In the genomic region with DNA sequence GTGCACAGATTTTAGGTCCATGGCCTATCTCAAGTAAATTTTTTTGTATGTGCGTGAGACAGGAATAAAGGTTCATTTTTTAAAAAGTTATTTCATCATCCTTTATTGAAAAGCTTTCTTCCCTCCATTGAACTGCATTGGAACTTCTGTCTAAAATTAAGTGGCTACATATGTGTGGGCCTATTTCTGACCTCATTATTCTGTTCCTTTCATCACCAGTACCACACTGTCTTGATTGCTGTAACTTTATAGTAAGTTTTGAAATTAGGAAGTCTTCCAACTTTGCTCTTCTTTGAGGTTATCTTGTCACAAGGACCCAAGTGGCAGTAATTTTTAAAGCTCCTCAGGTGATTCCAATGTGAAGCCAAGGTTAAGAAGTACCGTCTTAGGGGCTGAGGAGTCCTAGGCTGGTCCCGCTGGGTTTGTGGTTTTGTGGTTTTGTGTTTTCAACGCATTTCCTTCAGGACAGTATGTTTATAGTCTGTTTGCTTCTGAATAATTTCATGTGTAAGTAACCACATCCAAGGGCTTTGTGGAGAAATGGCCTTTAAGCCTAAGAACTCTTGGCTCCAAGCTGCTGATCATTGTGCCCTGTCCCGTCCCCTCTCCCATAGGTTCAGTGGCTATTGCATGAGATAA, we compare ENCODE assay signal across 30 cellular contexts. TPM values are rescaled to one million over a fixed set of nuclear protein-coding genes. Genes with fewer than 3 reads are reported as not detected.
DNase-seq lines count a peak whose midpoint lies in the region; ATAC-seq and TF ChIP-seq lines count a peak whose summit lies in the region.
"Had no signal": no experiment of that assay in that cellular context is flagged by ENCODE, and none has a peak within 500 bp of the region (broad histone marks: within the 10 kb centered on the region; RNA-seq: fewer than 3 reads in every experiment).

No MANE protein-coding gene starts in this region.

- H2AFZ ChIP-seq in DND-41 (ENCODE audit: low read depth, low read length) = no peak overlapping the region

- H3K9me3 Mint-ChIP-seq in activated B cell treated with CpG ODN at 0.5 μM for 24 hours = peaks cover 2% of the 10 kb centered on the region
- peaks cover 5% of the 10 kb centered on the region for H3K9me3 Mint-ChIP-seq in stimulated activated memory B cell treated with anti-CD40 and anti-IgM and Interleukin-4, amounts not matched to agents 10 μg/mL and 1 μg/mL and 100 μg/mL, for 72 hours
- H3K9me3 Mint-ChIP-seq: activated T-cell treated with anti-CD3 and anti-CD28 coated beads, Interleukin-2, amount 50 U/mL, for 4 hours had no signal

- H4K20me1 ChIP-seq in DND-41 (ENCODE audit: insufficient read depth, low read length) = no peaks in the 10 kb centered on the region

- TF ChIP-seq CTCF in DND-41 (IDR thresholded peaks at IDR 0.05; ENCODE audit: borderline replicate concordance, extremely low read depth, low read length, poor library complexity, severe bottlenecking) = no peak
- TF ChIP-seq CTCF in activated B cell treated with CpG ODN at 0.5 μM for 24 hours (IDR thresholded peaks at IDR 0.05) = no peak

- intact Hi-C loops in activated B cell treated with CpG ODN at 0.5 μM for 24 hours (cut with micrococcal nuclease) = loop anchor here (1.0 kb wide), 1 partner anchor 8 kb away; no protein-coding TSS in a partner anchor

- H3K4me1 Mint-ChIP-seq in activated B cell treated with CpG ODN at 0.5 μM for 24 hours = peaks cover 29% of the 10 kb centered on the region
- H3K4me1 Mint-ChIP-seq in stimulated activated memory B cell treated with anti-CD40 and anti-IgM and Interleukin-4, amounts not matched to agents 10 μg/mL and 1 μg/mL and 100 μg/mL, for 72 hours = peaks cover 40% of the 10 kb centered on the region

- H3K27ac Mint-ChIP-seq in activated B cell treated with CpG ODN at 0.5 μM for 24 hours = peak overlapping the region; percentile 41
- peak overlapping the region; percentile 40 for H3K27ac Mint-ChIP-seq in stimulated activated memory B cell treated with anti-CD40 and anti-IgM and Interleukin-4, amounts not matched to agents 10 μg/mL and 1 μg/mL and 100 μg/mL, for 72 hours
- H3K27ac Mint-ChIP-seq: activated CD8-positive, alpha-beta memory T cell treated with anti-CD3 and anti-CD28 coated beads, Interleukin-2, amount 10 ng/mL, durations not matched to agents 7 days and 5 days; activated naive CD8-positive, alpha-beta T cell treated with anti-CD3 and anti-CD28 coated beads for 36 hours; CD8-positive, alpha-beta T cell; H9; T-helper 17 cell had no signal

- CTCF ChIA-PET in activated B cell treated with CpG ODN at 0.5 μM for 24 hours (lab: Charles Lee) = interaction anchor here (1.0 kb wide), 1 partner anchor 9 kb away, joined by 3 read pairs; no protein-coding TSS in a partner anchor

- H3K27me3 ChIP-seq in DND-41 (ENCODE audit: insufficient read depth, low read length, poor library complexity) = no peaks in the 10 kb centered on the region

- no peaks in the 10 kb centered on the region for H3K79me2 ChIP-seq in DND-41 (ENCODE audit: insufficient read depth, low read length)

- POLR2A ChIA-PET in activated B cell treated with CpG ODN at 0.5 μM for 24 hours (lab: Charles Lee) = interaction anchor here (0.8 kb wide), 1 partner anchor 11 kb away, joined by 4 read pairs; no protein-coding TSS in a partner anchor

- H3K36me3 Mint-ChIP-seq in activated B cell treated with CpG ODN at 0.5 μM for 24 hours (ENCODE audit: low read depth) = peaks cover 8% of the 10 kb centered on the region
- peaks cover 11% of the 10 kb centered on the region for H3K36me3 Mint-ChIP-seq in stimulated activated memory B cell treated with anti-CD40 and anti-IgM and Interleukin-4, amounts not matched to agents 10 μg/mL and 1 μg/mL and 100 μg/mL, for 72 hours
- H3K36me3 Mint-ChIP-seq: CD8-positive, alpha-beta T cell had no signal

- no peak overlapping the region for H3K27ac ChIP-seq in DND-41 (ENCODE audit: low read length)
- H3K27ac ChIP-seq: left ventricle myocardium inferior had no signal

- no peak overlapping the region for H3K4me3 ChIP-seq in DND-41 (ENCODE audit: low read depth in 1 of 2, low read length in 2 of 2)
- H3K4me3 ChIP-seq: left ventricle myocardium inferior had no signal

- H3K36me3 ChIP-seq in DND-41 (ENCODE audit: insufficient read depth, low read length) = no peaks in the 10 kb centered on the region
- H3K36me3 ChIP-seq: left ventricle myocardium inferior had no signal

- no peak overlapping the region for H3K9ac ChIP-seq in DND-41 (ENCODE audit: low read depth, low read length)

- DNase-seq in DND-41 (no peak), M059J (ENCODE audit: low read depth) (peak; percentile 48), activated B cell treated with CpG ODN at 0.5 μM for 24 hours (no peak), hippocampal formation (lab: John Stamatoyannopoulos, UW) (no peak)
- DNase-seq: activated CD4-positive, alpha-beta T cell treated with anti-CD3 and anti-CD28 coated beads, Interleukin-2, amount 50 U/mL, for 4 hours; activated CD8-positive, alpha-beta memory T cell treated with anti-CD3 and anti-CD28 coated beads, Interleukin-2, amount 10 ng/mL, durations not matched to agents 7 days and 5 days; activated gamma-delta T cell; activated naive CD8-positive, alpha-beta T cell treated with anti-CD3 and anti-CD28 coated beads for 36 hours; activated T-cell treated with anti-CD3 and anti-CD28 coated beads, Interleukin-2, amount 50 U/mL, for 4 hours; anterior cingulate cortex; CD8-positive, alpha-beta T cell; effector CD4-positive, alpha-beta T cell; glutamatergic neuron; H9; left ventricle myocardium inferior; mesenchymal stem cell; NCI-H1417 treated with DMSO at 0.1 percent for 48 hours; NCI-H2081 treated with DMSO at 0.1 percent for 48 hours; NCI-H2227 treated with DMSO at 0.1 percent for 48 hours; NCI-H526; stimulated activated CD4-positive, alpha-beta T cell treated with anti-CD3 and anti-CD28 coated beads, Interleukin-15, amount 100 ng/mL, for 24 hours; stimulated activated CD4-positive, alpha-beta T cell treated with anti-CD3 and anti-CD28 coated beads, Interleukin-4, amount 100 ng/mL, for 4 hours; substantia nigra; T-helper 17 cell; trophoblast cell had no signal

- no peaks in the 10 kb centered on the region for H3K9me3 ChIP-seq in DND-41 (ENCODE audit: insufficient read depth, low read length, severe bottlenecking)

- ATAC-seq in DND-41 (ENCODE audit: insufficient read depth, low read depth) (peak; percentile 54; the same call in 2 of the 3 replicates), activated B cell treated with CpG ODN at 0.5 μM for 24 hours (ENCODE audit: low read depth) (peak; percentile 18), HG02798 (IDR thresholded peaks at IDR 0.05; ENCODE audit: poor library complexity, unreplicated experiment) (no peak), GM18520 (IDR thresholded peaks at IDR 0.05; ENCODE audit: unreplicated experiment) (no peak)
- ATAC-seq in stimulated activated memory B cell treated with anti-CD40 and anti-IgM and Interleukin-4, amounts not matched to agents 10 μg/mL and 1 μg/mL and 100 μg/mL, for 72 hours = no peak
- ATAC-seq: activated CD4-positive, CD25-positive, alpha-beta regulatory T cell treated with anti-CD3 and anti-CD28 coated beads, Interleukin-2, amount 50 U/mL, for 24 hours; activated CD8-positive, alpha-beta memory T cell treated with anti-CD3 and anti-CD28 coated beads, Interleukin-2, amount 10 ng/mL, durations not matched to agents 7 days and 5 days; activated T-cell treated with anti-CD3 and anti-CD28 coated beads, Interleukin-2, amount 50 U/mL, for 4 hours; CD8-positive, alpha-beta T cell; HepG2; T-helper 17 cell had no signal

- H3K4me3 Mint-ChIP-seq in activated B cell treated with CpG ODN at 0.5 μM for 24 hours = peak overlapping the region; percentile 11
- H3K4me3 Mint-ChIP-seq in stimulated activated memory B cell treated with anti-CD40 and anti-IgM and Interleukin-4, amounts not matched to agents 10 μg/mL and 1 μg/mL and 100 μg/mL, for 72 hours = no peak overlapping the region
- H3K4me3 Mint-ChIP-seq: activated CD8-positive, alpha-beta memory T cell treated with anti-CD3 and anti-CD28 coated beads, Interleukin-2, amount 10 ng/mL, durations not matched to agents 7 days and 5 days; activated naive CD8-positive, alpha-beta T cell treated with anti-CD3 and anti-CD28 coated beads for 36 hours; activated T-cell treated with anti-CD3 and anti-CD28 coated beads, Interleukin-2, amount 50 U/mL, for 4 hours; CD8-positive, alpha-beta T cell; H9; T-helper 17 cell had no signal

- H3K4me1 ChIP-seq in DND-41 (ENCODE audit: insufficient read depth, low read length) = peaks cover 7% of the 10 kb centered on the region
- H3K4me1 ChIP-seq: left ventricle myocardium inferior had no signal

- no peaks in the 10 kb centered on the region for H3K27me3 Mint-ChIP-seq in activated B cell treated with CpG ODN at 0.5 μM for 24 hours
- no peaks in the 10 kb centered on the region for H3K27me3 Mint-ChIP-seq in stimulated activated memory B cell treated with anti-CD40 and anti-IgM and Interleukin-4, amounts not matched to agents 10 μg/mL and 1 μg/mL and 100 μg/mL, for 72 hours
- H3K27me3 Mint-ChIP-seq: activated naive CD8-positive, alpha-beta T cell treated with anti-CD3 and anti-CD28 coated beads for 36 hours; T-helper 17 cell had no signal

- H3K4me2 ChIP-seq in DND-41 (ENCODE audit: insufficient read depth, low read length) = no peak overlapping the region

RNA-seq across cellular contexts. Expression of gene SCAF4, which starts 12.4 kb away (rescaled TPM):
- total RNA-seq in M059J (2014; rRNA removed; shearing (Covaris generic)) = 6.1 and 8.4 TPM in 2 replicates
- 71.6 and 80.5 TPM in 2 replicates for total RNA-seq in activated B cell treated with CpG ODN at 0.5 μM for 24 hours

Comparison
In these comparisons a context has a peak if more than half of its experiments do, and no peak if none do; other contexts are left out.
1. ATAC-seq: peak in DND-41 (single experiment) and activated B cell treated with CpG ODN at 0.5 μM for 24 hours (single experiment); none in stimulated activated memory B cell treated with anti-CD40 and anti-IgM and Interleukin-4, amounts not matched to agents 10 μg/mL and 1 μg/mL and 100 μg/mL, for 72 hours (single experiment), HG02798 (single experiment) and GM18520 (single experiment).